Comparison of ENCODE assay signal across 20 cellular contexts in genomic region chr12:105224399-105224798, GRCh38.
"Had no signal": no experiment of that assay in that cellular context is flagged by ENCODE, and none has a peak within 500 bp of the region (broad histone marks: within the 10 kb centered on the region; RNA-seq: fewer than 3 reads in every experiment).

No MANE protein-coding gene starts in this region.

- H3K27ac Mint-ChIP-seq: activated CD4-positive, alpha-beta memory T cell treated with anti-CD3 and anti-CD28 coated beads for 36 hours; activated CD8-positive, alpha-beta memory T cell treated with anti-CD3 and anti-CD28 coated beads, Interleukin-2, amount 10 ng/mL, durations not matched to agents 7 days and 5 days; activated naive CD4-positive, alpha-beta T cell treated with anti-CD3 and anti-CD28 coated beads for 36 hours; mesothelial cell of epicardium had no signal

- H3K4me3 ChIP-seq: coronary artery, lower lobe of right lung, ovary, upper lobe of right lung had no signal

- H3K9me3 Mint-ChIP-seq: activated CD4-positive, alpha-beta memory T cell treated with anti-CD3 and anti-CD28 coated beads for 36 hours; activated naive CD4-positive, alpha-beta T cell treated with anti-CD3 and anti-CD28 coated beads for 36 hours; activated T-cell treated with anti-CD3 and anti-CD28 coated beads, Interleukin-2, amount 50 U/mL, for 4 hours; immature natural killer cell; mesothelial cell of epicardium; neural crest cell had no signal

- H3K27me3 Mint-ChIP-seq: activated CD4-positive, alpha-beta memory T cell treated with anti-CD3 and anti-CD28 coated beads for 36 hours; activated CD8-positive, alpha-beta memory T cell treated with anti-CD3 and anti-CD28 coated beads, Interleukin-2, amount 10 ng/mL, durations not matched to agents 7 days and 5 days had no signal

- ATAC-seq: activated CD8-positive, alpha-beta memory T cell treated with anti-CD3 and anti-CD28 coated beads, Interleukin-2, amount 10 ng/mL, durations not matched to agents 7 days and 5 days; activated T-cell treated with anti-CD3 and anti-CD28 coated beads, Interleukin-2, amount 50 U/mL, for 4 hours; left cardiac atrium; lower lobe of right lung; sciatic nerve; SK-N-SH treated with all-trans-retinoic acid at 6 μM for 48 hours; stimulated activated naive CD8-positive, alpha-beta T cell treated with anti-CD3 and anti-CD28 coated beads, Interleukin-15, Interleukin-2, amounts not matched to agents 100 U/mL and 50 U/mL, for 24 hours; upper lobe of right lung had no signal

- DNase-seq: activated CD4-positive, alpha-beta memory T cell treated with anti-CD3 and anti-CD28 coated beads for 36 hours; activated CD4-positive, alpha-beta T cell treated with anti-CD3 and anti-CD28 coated beads for 1 hour; activated CD8-positive, alpha-beta memory T cell treated with anti-CD3 and anti-CD28 coated beads, Interleukin-2, amount 10 ng/mL, durations not matched to agents 7 days and 5 days; activated naive CD4-positive, alpha-beta T cell treated with anti-CD3 and anti-CD28 coated beads for 36 hours; activated T-cell treated with anti-CD3 and anti-CD28 coated beads, Interleukin-2, amount 50 U/mL, for 4 hours; effector CD4-positive, alpha-beta T cell; foreskin melanocyte; immature natural killer cell; left cardiac atrium; lower lobe of right lung; ovary; stimulated activated naive CD8-positive, alpha-beta T cell treated with anti-CD3 and anti-CD28 coated beads, Interleukin-15, Interleukin-2, amounts not matched to agents 100 U/mL and 50 U/mL, for 24 hours; T-helper 1 cell; T1000; upper lobe of right lung had no signal

- H3K36me3 ChIP-seq: ovary had no signal

- H3K27ac ChIP-seq: coronary artery, lower lobe of right lung, ovary, upper lobe of right lung had no signal

- H3K9me3 ChIP-seq: lower lobe of right lung, ovary, upper lobe of right lung had no signal

- H3K4me3 Mint-ChIP-seq: activated CD4-positive, alpha-beta memory T cell treated with anti-CD3 and anti-CD28 coated beads for 36 hours; activated CD8-positive, alpha-beta memory T cell treated with anti-CD3 and anti-CD28 coated beads, Interleukin-2, amount 10 ng/mL, durations not matched to agents 7 days and 5 days; activated naive CD4-positive, alpha-beta T cell treated with anti-CD3 and anti-CD28 coated beads for 36 hours; activated T-cell treated with anti-CD3 and anti-CD28 coated beads, Interleukin-2, amount 50 U/mL, for 4 hours; immature natural killer cell; mesothelial cell of epicardium; neural crest cell had no signal

- H3K27me3 ChIP-seq: ovary, upper lobe of right lung had no signal
